31 cellular contexts compared by ENCODE assay signal in genomic region chr15:60213377-60214010, GRCh38.
"Had no signal": no experiment of that assay in that cellular context is flagged by ENCODE, and none has a peak within 500 bp of the region (broad histone marks: within the 10 kb centered on the region; RNA-seq: fewer than 3 reads in every experiment).

No MANE protein-coding gene starts in this region.

- DNase-seq: activated CD4-positive, alpha-beta T cell treated with anti-CD3 and anti-CD28 coated beads for 1 hour; activated CD4-positive, alpha-beta T cell treated with anti-CD3 and anti-CD28 coated beads for 48 hours; activated CD4-positive, alpha-beta T cell treated with anti-CD3 and anti-CD28 coated beads, Interleukin-2, amount 50 U/mL, for 1 hour; activated CD4-positive, alpha-beta T cell treated with anti-CD3 and anti-CD28 coated beads, Interleukin-2, amount 50 U/mL, for 48 hours; activated CD8-positive, alpha-beta memory T cell treated with anti-CD3 and anti-CD28 coated beads for 24 hours; activated CD8-positive, alpha-beta T cell treated with anti-CD3 and anti-CD28 coated beads for 36 hours; activated effector memory CD4-positive, alpha-beta T cell treated with anti-CD3 and anti-CD28 coated beads, Interleukin-2, amount 50 U/mL, for 16 hours; activated naive CD4-positive, alpha-beta T cell treated with anti-CD3 and anti-CD28 coated beads for 36 hours; activated naive CD8-positive, alpha-beta T cell treated with anti-CD3 and anti-CD28 coated beads for 36 hours; activated naive CD8-positive, alpha-beta T cell treated with anti-CD3 and anti-CD28 coated beads, Interleukin-2, amount 50 U/mL, for 24 hours; activated T-cell treated with anti-CD3 and anti-CD28 coated beads, Interleukin-2, amount 50 U/mL, for 4 hours; adrenal gland; amygdala; aorta; body of pancreas; caudate nucleus; cortex of kidney; dermis blood vessel endothelial cell; effector CD4-positive, alpha-beta T cell; effector memory CD8-positive, alpha-beta T cell; erythroblast; heart right ventricle; T-helper 2 cell had no signal

- H3K4me1 ChIP-seq: adrenal gland, body of pancreas, foreskin keratinocyte, gastroesophageal sphincter had no signal

- H3K27me3 ChIP-seq: adrenal gland, body of pancreas had no signal

- H3K9me3 Mint-ChIP-seq: activated CD8-positive, alpha-beta T cell treated with anti-CD3 and anti-CD28 coated beads for 36 hours; activated naive CD4-positive, alpha-beta T cell treated with anti-CD3 and anti-CD28 coated beads for 36 hours; activated naive CD4-positive, alpha-beta T cell treated with anti-CD3 and anti-CD28 coated beads, Interleukin-2, amount 50 U/mL, for 24 hours; activated naive CD8-positive, alpha-beta T cell treated with anti-CD3 and anti-CD28 coated beads for 36 hours; activated naive CD8-positive, alpha-beta T cell treated with anti-CD3 and anti-CD28 coated beads, Interleukin-2, amount 50 U/mL, for 24 hours; activated T-cell treated with anti-CD3 and anti-CD28 coated beads, Interleukin-2, amount 50 U/mL, for 4 hours; activated T-helper 2 cell treated with anti-CD3 and anti-CD28 coated beads, Interferon-gamma antibody, Interleukin-2, Interleukin-4, amounts not matched to agents 10 μg/mL and 5 μg/mL and 100 μg/mL, durations not matched to agents 14 hours and 24 hours and 36 hours; effector memory CD8-positive, alpha-beta T cell; WTC11 had no signal

- H3K36me3 ChIP-seq: adrenal gland, esophagus muscularis mucosa, gastroesophageal sphincter, heart right ventricle had no signal

- H3K4me3 ChIP-seq: adrenal gland, body of pancreas, esophagus muscularis mucosa, gastroesophageal sphincter, heart right ventricle, hepatocyte had no signal

- H3K27ac Mint-ChIP-seq: activated CD8-positive, alpha-beta T cell treated with anti-CD3 and anti-CD28 coated beads for 36 hours; activated naive CD4-positive, alpha-beta T cell treated with anti-CD3 and anti-CD28 coated beads for 36 hours; activated naive CD4-positive, alpha-beta T cell treated with anti-CD3 and anti-CD28 coated beads, Interleukin-2, amount 50 U/mL, for 24 hours; activated naive CD8-positive, alpha-beta T cell treated with anti-CD3 and anti-CD28 coated beads for 36 hours; activated naive CD8-positive, alpha-beta T cell treated with anti-CD3 and anti-CD28 coated beads, Interleukin-2, amount 50 U/mL, for 24 hours; activated T-helper 2 cell treated with anti-CD3 and anti-CD28 coated beads, Interferon-gamma antibody, Interleukin-2, Interleukin-4, amounts not matched to agents 10 μg/mL and 5 μg/mL and 100 μg/mL, durations not matched to agents 14 hours and 24 hours and 36 hours; effector memory CD8-positive, alpha-beta T cell; WTC11 had no signal

- H2AFZ ChIP-seq: hepatocyte had no signal

- H3K4me2 ChIP-seq: hepatocyte had no signal

- H3K36me3 Mint-ChIP-seq: activated naive CD4-positive, alpha-beta T cell treated with anti-CD3 and anti-CD28 coated beads, Interleukin-2, amount 50 U/mL, for 24 hours; activated naive CD8-positive, alpha-beta T cell treated with anti-CD3 and anti-CD28 coated beads for 36 hours; WTC11 had no signal

- H3K27ac ChIP-seq: adrenal gland, body of pancreas, esophagus muscularis mucosa, foreskin keratinocyte, gastroesophageal sphincter, heart right ventricle, hepatocyte, VCaP had no signal

- ATAC-seq: activated CD8-positive, alpha-beta T cell treated with anti-CD3 and anti-CD28 coated beads for 36 hours; activated naive CD8-positive, alpha-beta T cell treated with anti-CD3 and anti-CD28 coated beads, Interleukin-2, amount 50 U/mL, for 24 hours; activated T-cell treated with anti-CD3 and anti-CD28 coated beads, Interleukin-2, amount 50 U/mL, for 4 hours; body of pancreas; effector memory CD8-positive, alpha-beta T cell; gastroesophageal sphincter; heart right ventricle had no signal

- H3K9me3 ChIP-seq: adrenal gland, body of pancreas, esophagus muscularis mucosa, gastroesophageal sphincter, heart right ventricle had no signal

- H3K4me1 Mint-ChIP-seq: activated naive CD4-positive, alpha-beta T cell treated with anti-CD3 and anti-CD28 coated beads, Interleukin-2, amount 50 U/mL, for 24 hours; activated naive CD8-positive, alpha-beta T cell treated with anti-CD3 and anti-CD28 coated beads for 36 hours; activated naive CD8-positive, alpha-beta T cell treated with anti-CD3 and anti-CD28 coated beads, Interleukin-2, amount 50 U/mL, for 24 hours; WTC11 had no signal

- H3K4me3 Mint-ChIP-seq: activated CD8-positive, alpha-beta T cell treated with anti-CD3 and anti-CD28 coated beads for 36 hours; activated naive CD4-positive, alpha-beta T cell treated with anti-CD3 and anti-CD28 coated beads for 36 hours; activated naive CD4-positive, alpha-beta T cell treated with anti-CD3 and anti-CD28 coated beads, Interleukin-2, amount 50 U/mL, for 24 hours; activated naive CD8-positive, alpha-beta T cell treated with anti-CD3 and anti-CD28 coated beads for 36 hours; activated naive CD8-positive, alpha-beta T cell treated with anti-CD3 and anti-CD28 coated beads, Interleukin-2, amount 50 U/mL, for 24 hours; activated T-cell treated with anti-CD3 and anti-CD28 coated beads, Interleukin-2, amount 50 U/mL, for 4 hours; effector memory CD8-positive, alpha-beta T cell; WTC11 had no signal

- H3K79me2 ChIP-seq: hepatocyte had no signal
